ENCODE assay signal across 1 cellular context in the genomic region with DNA sequence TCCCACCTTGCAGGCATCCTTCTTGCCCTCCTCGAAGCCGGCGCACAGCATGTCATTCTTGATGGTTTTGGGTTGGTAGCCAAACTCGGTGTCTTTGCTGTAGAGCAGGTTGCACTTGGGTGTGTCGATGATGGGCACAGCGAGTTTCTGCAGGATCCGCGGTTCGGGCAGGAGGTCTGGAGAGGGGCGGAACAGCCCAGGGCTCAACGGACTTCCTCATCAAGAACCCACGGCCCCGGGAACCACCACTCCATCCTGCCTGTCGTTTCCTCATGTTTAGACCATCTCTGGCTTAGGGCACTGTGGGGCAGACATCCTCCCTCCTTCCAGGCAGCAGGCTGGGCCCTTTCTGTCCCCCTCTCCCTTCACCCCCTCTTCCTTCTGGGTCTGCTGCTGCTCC.
TF ChIP-seq lines count a peak whose summit lies in the region.

No MANE protein-coding gene starts in this region.

TF ChIP-seq in H1, 55 proteins besides CTCF, POLR2A, EP300 and RAD21:
- no peak for TF ChIP-seq EZH2 (IDR thresholded peaks at IDR 0.05; ENCODE audit: low read depth, low read length, severe bottlenecking)
- TF ChIP-seq KDM1A (IDR thresholded peaks at IDR 0.05; ENCODE audit: borderline replicate concordance, low read length): no peak
- no peak for TF ChIP-seq TAF1 (IDR thresholded peaks at IDR 0.05; ENCODE audit: low read depth, low read length)
- no peak for TF ChIP-seq CTBP2 (IDR thresholded peaks at IDR 0.05; ENCODE audit: borderline replicate concordance, insufficient read depth, insufficient read length, low read length)
- no peak for TF ChIP-seq BRCA1 (IDR thresholded peaks at IDR 0.05; ENCODE audit: low read depth, low read length)
- no peak for TF ChIP-seq SIN3A (conservative IDR thresholded peaks at IDR 0.05 in 1 of 2, IDR thresholded peaks at IDR 0.05 in 1 of 2; ENCODE audit: low read depth in 1 of 2, low read length in 2 of 2)
- TF ChIP-seq SIX5 (IDR thresholded peaks at IDR 0.05; ENCODE audit: low read depth, low read length): no peak
